In genomic region chr1:40699787-40700186, GRCh38 we compare ENCODE assay signal across 11 cellular contexts. TPM values are rescaled to one million over a fixed set of nuclear protein-coding genes. Genes with fewer than 3 reads are reported as not detected.
DNase-seq lines count a peak whose midpoint lies in the region; ATAC-seq and TF ChIP-seq lines count a peak whose summit lies in the region.
"Had no signal": no experiment of that assay in that cellular context is flagged by ENCODE, and none has a peak within 500 bp of the region (broad histone marks: within the 10 kb centered on the region; RNA-seq: fewer than 3 reads in every experiment).

No MANE protein-coding gene starts in this region.

- H3K27ac ChIP-seq in Peyer's patch = no peak overlapping the region

- peaks cover 28% of the 10 kb centered on the region for H3K36me3 Mint-ChIP-seq in activated T-helper 17 cell treated with anti-CD3 and anti-CD28 coated beads, Interleukin-2, amount 50 U/mL, for 72 hours (ENCODE audit: low read depth)
- no peaks in the 10 kb centered on the region for H3K36me3 Mint-ChIP-seq in progenitor cell of endocrine pancreas (ENCODE audit: insufficient read depth)

- no peaks in the 10 kb centered on the region for H3K27me3 Mint-ChIP-seq in activated T-helper 17 cell treated with anti-CD3 and anti-CD28 coated beads, Interleukin-2, amount 50 U/mL, for 72 hours
- no peaks in the 10 kb centered on the region for H3K27me3 Mint-ChIP-seq in progenitor cell of endocrine pancreas

- no peak overlapping the region for H3K4me3 ChIP-seq in Peyer's patch

- H3K9me3 ChIP-seq in Peyer's patch = no peaks in the 10 kb centered on the region

- H3K27ac Mint-ChIP-seq in activated T-helper 17 cell treated with anti-CD3 and anti-CD28 coated beads, Interleukin-2, amount 50 U/mL, for 72 hours = peak overlapping the region; percentile 92
- no peak overlapping the region for H3K27ac Mint-ChIP-seq in progenitor cell of endocrine pancreas

- peaks cover 38% of the 10 kb centered on the region for H3K4me1 Mint-ChIP-seq in activated T-helper 17 cell treated with anti-CD3 and anti-CD28 coated beads, Interleukin-2, amount 50 U/mL, for 72 hours
- H3K4me1 Mint-ChIP-seq in progenitor cell of endocrine pancreas (ENCODE audit: low read depth) = peaks cover 2% of the 10 kb centered on the region

- H3K36me3 ChIP-seq in Peyer's patch = no peaks in the 10 kb centered on the region

- H3K4me3 Mint-ChIP-seq in activated T-helper 17 cell treated with anti-CD3 and anti-CD28 coated beads, Interleukin-2, amount 50 U/mL, for 72 hours = peak overlapping the region; percentile 76
- no peak overlapping the region for H3K4me3 Mint-ChIP-seq in progenitor cell of endocrine pancreas (ENCODE audit: low read depth)

- no peak for TF ChIP-seq POLR2A in Peyer's patch (IDR thresholded peaks at IDR 0.05)

- no peaks in the 10 kb centered on the region for H3K27me3 ChIP-seq in Peyer's patch

- peaks cover 0 to 5% (median 2%) of the 10 kb centered on the region in 4 donors for H3K4me1 ChIP-seq in Peyer's patch

- peak; percentile 54 for ATAC-seq in GM19328 (IDR thresholded peaks at IDR 0.05; ENCODE audit: unreplicated experiment)
- peak; percentile 67 for ATAC-seq in HG03045 (IDR thresholded peaks at IDR 0.05; ENCODE audit: unreplicated experiment)
- ATAC-seq in activated T-helper 17 cell treated with anti-CD3 and anti-CD28 coated beads, Interleukin-2, amount 50 U/mL, for 72 hours (replicated peaks) = peak; percentile 98

- peak; percentile 48 for DNase-seq in GM10266 (ENCODE audit: extremely low spot score)
- DNase-seq in HUDEP-2 (lab: John Stamatoyannopoulos, UW; ENCODE audit: unreplicated experiment in 76 of 76) = no peak
- no peak for DNase-seq in DMS53 treated with DMSO at 0.1 percent for 48 hours (lab: John Stamatoyannopoulos, UW; ENCODE audit: unreplicated experiment)
- DNase-seq in progenitor cell of endocrine pancreas (ENCODE audit: low spot score, unreplicated experiment) = no peak
- no peak for DNase-seq in Peyer's patch
- DNase-seq: DMS53; stimulated activated CD4-positive, alpha-beta T cell treated with anti-CD3 and anti-CD28 coated beads, Interleukin-4, amount 100 ng/mL, for 1 hour; T-helper 9 cell had no signal

- no peak for TF ChIP-seq CTCF in GM10266 (IDR thresholded peaks at IDR 0.05; ENCODE audit: control insufficient read depth, insufficient read depth, low read depth, missing control alignments)
- TF ChIP-seq CTCF in progenitor cell of endocrine pancreas (IDR thresholded peaks at IDR 0.05; ENCODE audit: unreplicated experiment) = no peak
- TF ChIP-seq CTCF in Peyer's patch (IDR thresholded peaks at IDR 0.05) = no peak

- no peaks in the 10 kb centered on the region for H3K9me3 Mint-ChIP-seq in activated T-helper 17 cell treated with anti-CD3 and anti-CD28 coated beads, Interleukin-2, amount 50 U/mL, for 72 hours
- no peaks in the 10 kb centered on the region for H3K9me3 Mint-ChIP-seq in progenitor cell of endocrine pancreas (ENCODE audit: low read depth)

RNA-seq across cellular contexts. Expression of gene NFYC, which starts 8.3 kb away (rescaled TPM):
- 10 to 100 TPM; 61.2 to 65.2 TPM for total RNA-seq in activated T-helper 17 cell treated with anti-CD3 and anti-CD28 coated beads, Interleukin-2, amount 50 U/mL, for 72 hours
- total RNA-seq in progenitor cell of endocrine pancreas (73.4 and 74.9 TPM in 2 replicates), Peyer's patch (100 to 1,000 TPM in 1 of 4 donors, 10 to 100 TPM in 3; 53.1 to 122 (median 65.0) TPM)

RNA-seq across cellular contexts. Expression of gene RIMS3, which starts 34.3 kb away (rescaled TPM):
- total RNA-seq in activated T-helper 17 cell treated with anti-CD3 and anti-CD28 coated beads, Interleukin-2, amount 50 U/mL, for 72 hours = 1 to 10 TPM; 3.0 to 4.2 TPM
- total RNA-seq in progenitor cell of endocrine pancreas (7.0 and 7.2 TPM in 2 replicates), Peyer's patch (1 to 10 TPM; 2.5 to 6.6 (median 5.4) TPM)
